In the genomic region with DNA sequence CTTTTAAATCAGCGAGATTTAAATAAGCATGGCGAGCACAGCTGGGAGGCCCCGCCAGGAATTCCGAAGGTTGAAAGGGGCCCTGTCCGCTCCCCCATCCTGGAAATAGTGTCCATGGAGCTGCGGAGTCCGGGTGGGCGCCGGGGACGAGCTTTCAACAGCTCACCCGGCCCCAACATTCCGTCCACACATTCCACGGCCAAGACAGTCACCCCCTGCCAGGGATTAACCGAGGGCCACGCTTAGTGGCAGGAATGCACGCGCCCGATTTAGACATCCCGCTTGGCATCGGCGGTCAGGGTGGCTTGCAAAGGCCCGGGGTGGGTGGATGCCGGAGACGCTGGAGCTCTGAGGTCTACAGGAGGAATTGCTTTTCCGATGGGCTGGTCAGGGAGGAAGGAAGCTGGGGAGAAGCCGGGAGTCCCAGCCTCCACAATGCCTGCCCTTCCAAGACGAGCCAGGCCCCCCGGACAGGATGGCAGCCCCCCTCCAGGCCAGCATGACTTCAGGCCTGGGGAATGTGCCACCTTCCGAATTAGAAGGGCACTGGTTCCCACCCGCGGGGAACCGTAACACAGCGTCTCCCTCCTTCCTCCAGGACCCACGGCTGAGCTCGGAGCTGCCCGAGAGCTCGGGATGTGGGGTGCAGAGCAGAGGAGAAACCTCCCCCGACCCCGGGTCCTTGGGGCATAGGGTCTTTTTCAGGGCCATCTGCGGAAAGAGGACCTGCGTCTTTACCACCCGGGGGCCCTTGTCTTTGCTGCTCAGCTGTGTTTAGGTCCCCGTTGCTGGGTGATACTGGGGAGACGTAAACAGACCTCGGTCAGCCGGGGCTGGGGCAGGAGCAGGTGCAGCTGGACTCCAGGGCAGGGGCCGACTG, we compare ENCODE assay signal across 9 cellular contexts. TPM values are rescaled to one million over a fixed set of nuclear protein-coding genes. Genes with fewer than 3 reads are reported as not detected.
DNase-seq lines count a peak whose midpoint lies in the region; ATAC-seq and TF ChIP-seq lines count a peak whose summit lies in the region.
"Had no signal": no experiment of that assay in that cellular context is flagged by ENCODE, and none has a peak within 500 bp of the region (broad histone marks: within the 10 kb centered on the region; RNA-seq: fewer than 3 reads in every experiment).

No MANE protein-coding gene starts in this region.

- no peak for ATAC-seq in GM18870 (IDR thresholded peaks at IDR 0.05; ENCODE audit: unreplicated experiment)

- no peak overlapping the region; the same call in none of the 2 replicates for H3K4me3 Mint-ChIP-seq in HFFc6
- H3K4me3 Mint-ChIP-seq: activated naive CD8-positive, alpha-beta T cell had no signal

- DNase-seq in HFFc6, result peak; percentile 36
- peak; percentile 84 for DNase-seq in dermis blood vessel endothelial cell
- DNase-seq in iPS-NIHi11 (ENCODE audit: low spot score), result peak; percentile 50
- no peak for DNase-seq in activated CD4-positive, alpha-beta T cell treated with anti-CD3 and anti-CD28 coated beads, Interleukin-2, amount 50 U/mL, for 48 hours
- DNase-seq in NCI-H524 (lab: John Stamatoyannopoulos, UW), result no peak
- DNase-seq in NCI-H2107 (lab: John Stamatoyannopoulos, UW), result no peak

- H3K4me3 ChIP-seq in skeletal muscle satellite cell (ENCODE audit: low read length), result peak overlapping the region; percentile 57

- H3K36me3 Mint-ChIP-seq in HFFc6 (ENCODE audit: low read depth), result peaks cover 10% of the 10 kb centered on the region
- H3K36me3 Mint-ChIP-seq: activated naive CD8-positive, alpha-beta T cell had no signal

- H3K27me3 Mint-ChIP-seq in HFFc6 (ENCODE audit: insufficient read depth), result no peaks in the 10 kb centered on the region; the same call in 1 of the 2 replicates
- H3K27me3 Mint-ChIP-seq: activated naive CD8-positive, alpha-beta T cell had no signal

- peak overlapping the region; percentile 76 for H3K4me2 ChIP-seq in skeletal muscle satellite cell (ENCODE audit: low read length)

- H3K9me3 ChIP-seq in skeletal muscle satellite cell (replicated peaks; ENCODE audit: low read length), result no peaks in the 10 kb centered on the region

- peak; percentile 43; the same call in 1 of the 2 replicates for TF ChIP-seq CTCF in HFFc6 (IDR thresholded peaks at IDR 0.05)

- H3K4me1 ChIP-seq in skeletal muscle satellite cell (ENCODE audit: control insufficient read depth, insufficient read depth, low read length), result peaks cover 10% of the 10 kb centered on the region

- peak overlapping the region; percentile 57 for H3K9ac ChIP-seq in skeletal muscle satellite cell (ENCODE audit: low read depth, low read length)

- no peaks in the 10 kb centered on the region for H3K4me1 Mint-ChIP-seq in HFFc6 (ENCODE audit: low read depth)

- no peaks in the 10 kb centered on the region for H3K27me3 ChIP-seq in skeletal muscle satellite cell (ENCODE audit: control insufficient read depth, insufficient read depth, low read length)

- peaks cover 10% of the 10 kb centered on the region for H3K9me3 Mint-ChIP-seq in HFFc6

- no peaks in the 10 kb centered on the region for H3K36me3 ChIP-seq in skeletal muscle satellite cell (ENCODE audit: insufficient read depth, low read length)

- peak overlapping the region; percentile 55; the same call in 1 of the 2 replicates for H3K27ac Mint-ChIP-seq in HFFc6
- H3K27ac Mint-ChIP-seq: activated naive CD8-positive, alpha-beta T cell had no signal

RNA-seq across cellular contexts. Expression of a gene that starts 26.9 kb away (rescaled TPM):
- total RNA-seq in HFFc6 (2021; fragmentation: NEBNext Ultra II Directional; extraction: Animal tissue kit (Norgen Biotek cat#: 25700)), result 10 to 100 TPM; 11.7 to 20.5 (median 13.9) TPM
- total RNA-seq in dermis blood vessel endothelial cell, result 13.5 and 16.3 TPM in 2 replicates
- total RNA-seq in skeletal muscle satellite cell (2012; rRNA removed), result 7.4 and 26.0 TPM in 2 replicates

Comparison
In these comparisons a context has a peak if more than half of its experiments do, and no peak if none do; other contexts are left out.
1. DNase-seq: peak in HFFc6 (single experiment), dermis blood vessel endothelial cell (single experiment) and iPS-NIHi11 (single experiment); none in activated CD4-positive, alpha-beta T cell treated with anti-CD3 and anti-CD28 coated beads, Interleukin-2, amount 50 U/mL, for 48 hours (0 of 2), NCI-H524 (0 of 2) and NCI-H2107 (single experiment).